9 cellular contexts compared by ENCODE assay signal in genomic region chr2:42922790-42923631, GRCh38.
DNase-seq lines count a peak whose midpoint lies in the region; ATAC-seq and TF ChIP-seq lines count a peak whose summit lies in the region.
"Had no signal": no experiment of that assay in that cellular context is flagged by ENCODE, and none has a peak within 500 bp of the region (broad histone marks: within the 10 kb centered on the region; RNA-seq: fewer than 3 reads in every experiment).

No MANE protein-coding gene starts in this region.

- no peaks in the 10 kb centered on the region for H3K36me3 ChIP-seq in adrenal gland (replicated peaks in 1 of 2)
- no peaks in the 10 kb centered on the region for H3K36me3 ChIP-seq in osteoblast (ENCODE audit: insufficient read depth, low read length)
- H3K36me3 ChIP-seq in PC-3 (ENCODE audit: low read depth, low read length) = no peaks in the 10 kb centered on the region

- no peak overlapping the region for H3K9ac ChIP-seq in PC-3 (ENCODE audit: low read length)

- TF ChIP-seq POLR2A in adrenal gland (IDR thresholded peaks at IDR 0.05) = no peak

- DNase-seq in AG09319 (ENCODE audit: extremely low read depth, low read depth) = peak; percentile 75
- no peak for DNase-seq in adrenal gland
- peak; percentile 90 for DNase-seq in foreskin keratinocyte
- peak; percentile 93 for DNase-seq in osteoblast (ENCODE audit: insufficient read length, low spot score, missing footprints)
- DNase-seq in PC-3 = no peak
- DNase-seq in immature natural killer cell = no peak
- DNase-seq in COR-L47 (lab: John Stamatoyannopoulos, UW) = no peak

- intact Hi-C loops in adrenal gland (cut with DNase I) (loop anchor here in 1 of 2 donors (10.0 kb wide), 1 partner anchor 58 kb away; no protein-coding TSS in a partner anchor), PC-3 (cut with micrococcal nuclease) (no loop called here)

- no peak overlapping the region for H3K27ac Mint-ChIP-seq in immature natural killer cell

- no TSS peak for BruUV-seq in PC-3 (replicated peaks; lab: Mats Ljungman, UMichigan)

- TF ChIP-seq CTCF in AG09319 (IDR thresholded peaks at IDR 0.05; ENCODE audit: low read depth, low read length) (no peak), adrenal gland (IDR thresholded peaks at IDR 0.05) (no peak), foreskin keratinocyte (conservative IDR thresholded peaks at IDR 0.05) (no peak), osteoblast (IDR thresholded peaks at IDR 0.05; ENCODE audit: extremely low read depth, low read depth, low read length) (no peak), PC-3 (conservative IDR thresholded peaks at IDR 0.05; ENCODE audit: low read depth, low read length) (no peak)

- peaks cover 2 to 4% (median 2%) of the 10 kb centered on the region in 3 donors for H3K27me3 Mint-ChIP-seq in immature natural killer cell (ENCODE audit: low read depth in 3 of 3)

- no peaks in the 10 kb centered on the region for H3K9me2 ChIP-seq in PC-3 (replicated peaks; ENCODE audit: low read length)

- ATAC-seq in foreskin keratinocyte = peak; percentile 34
- ATAC-seq in PC-3 = no peak
- ATAC-seq in GM19351 (IDR thresholded peaks at IDR 0.05; ENCODE audit: unreplicated experiment) = no peak

- H3K4me3 ChIP-seq in adrenal gland = no peak overlapping the region
- no peak overlapping the region for H3K4me3 ChIP-seq in osteoblast (ENCODE audit: insufficient read depth, low read length)
- no peak overlapping the region for H3K4me3 ChIP-seq in PC-3 (ENCODE audit: low read length)
- H3K4me3 ChIP-seq: SK-N-MC had no signal

- H3K36me3 Mint-ChIP-seq in immature natural killer cell = no peaks in the 10 kb centered on the region

- 74 to 86% (median 83%) methylated on average over 6 to 7 of the region's 7 CpGs for WGBS in adrenal gland, 4 donors

- POLR2A ChIA-PET in PC-3 (lab: Charles Lee; ENCODE audit: unreplicated experiment) = no interaction called here

- H3K9me3 ChIP-seq in adrenal gland (replicated peaks in 1 of 3) = no peaks in the 10 kb centered on the region
- no peaks in the 10 kb centered on the region for H3K9me3 ChIP-seq in osteoblast (ENCODE audit: low read depth, low read length)
- H3K9me3 ChIP-seq in PC-3 (ENCODE audit: low read length) = no peaks in the 10 kb centered on the region

- CTCF ChIA-PET in PC-3 (lab: Charles Lee) = no interaction called here

- H4K20me1 ChIP-seq in osteoblast (ENCODE audit: insufficient read depth, low read length) (no peaks in the 10 kb centered on the region), PC-3 (ENCODE audit: low read length) (no peaks in the 10 kb centered on the region)

- no peaks in the 10 kb centered on the region for H3K4me1 Mint-ChIP-seq in immature natural killer cell

- H3K79me2 ChIP-seq in osteoblast (ENCODE audit: insufficient read depth, low read length) = no peaks in the 10 kb centered on the region
- H3K79me2 ChIP-seq in PC-3 (ENCODE audit: low read length) = no peaks in the 10 kb centered on the region

- H3K4me1 ChIP-seq in adrenal gland (replicated peaks in 1 of 2) (peaks cover 9 to 51% of the 10 kb centered on the region in 2 donors), foreskin keratinocyte (peaks cover 23% of the 10 kb centered on the region), osteoblast (ENCODE audit: insufficient read depth, low read length) (peaks cover 45% of the 10 kb centered on the region), PC-3 (ENCODE audit: insufficient read depth, low read length) (no peaks in the 10 kb centered on the region)

- H3K4me2 ChIP-seq in osteoblast (ENCODE audit: insufficient read depth, low read length) (peak overlapping the region; percentile 64), PC-3 (ENCODE audit: low read length) (no peak overlapping the region)

- H3K27ac ChIP-seq in adrenal gland (peak overlapping the region in 3 of 5 donors; percentile 72 to 88 (median 78)), foreskin keratinocyte (no peak overlapping the region), osteoblast (ENCODE audit: low read depth, low read length) (peak overlapping the region; percentile 98), PC-3 (ENCODE audit: low read length) (no peak overlapping the region)

- no peaks in the 10 kb centered on the region for H3K9me3 Mint-ChIP-seq in immature natural killer cell

- no peaks in the 10 kb centered on the region for H3K27me3 ChIP-seq in adrenal gland
- no peaks in the 10 kb centered on the region for H3K27me3 ChIP-seq in foreskin keratinocyte
- H3K27me3 ChIP-seq in osteoblast (ENCODE audit: insufficient read depth, low read length) = no peaks in the 10 kb centered on the region
- H3K27me3 ChIP-seq in PC-3 (ENCODE audit: low read length) = no peaks in the 10 kb centered on the region

- no peak overlapping the region for H3K4me3 Mint-ChIP-seq in immature natural killer cell

- no peak overlapping the region for H2AFZ ChIP-seq in osteoblast (ENCODE audit: low read length)
- no peak overlapping the region for H2AFZ ChIP-seq in PC-3 (ENCODE audit: low read length)

- no peaks in the 10 kb centered on the region for H3F3A ChIP-seq in PC-3 (ENCODE audit: low read length, unreplicated experiment)

Comparison
In these comparisons a context has a peak if more than half of its experiments do, and no peak if none do; other contexts are left out.
1. DNase-seq: peak in AG09319 (single experiment), foreskin keratinocyte (2 of 2) and osteoblast (single experiment); none in adrenal gland (0 of 7), PC-3 (single experiment), immature natural killer cell (0 of 3) and COR-L47 (single experiment).
2. H3K27ac ChIP-seq: peak in adrenal gland (3 of 5) and osteoblast (single experiment); none in foreskin keratinocyte (single experiment) and PC-3 (single experiment).